ENCODE assay signal across 13 cellular contexts in the genomic region with DNA sequence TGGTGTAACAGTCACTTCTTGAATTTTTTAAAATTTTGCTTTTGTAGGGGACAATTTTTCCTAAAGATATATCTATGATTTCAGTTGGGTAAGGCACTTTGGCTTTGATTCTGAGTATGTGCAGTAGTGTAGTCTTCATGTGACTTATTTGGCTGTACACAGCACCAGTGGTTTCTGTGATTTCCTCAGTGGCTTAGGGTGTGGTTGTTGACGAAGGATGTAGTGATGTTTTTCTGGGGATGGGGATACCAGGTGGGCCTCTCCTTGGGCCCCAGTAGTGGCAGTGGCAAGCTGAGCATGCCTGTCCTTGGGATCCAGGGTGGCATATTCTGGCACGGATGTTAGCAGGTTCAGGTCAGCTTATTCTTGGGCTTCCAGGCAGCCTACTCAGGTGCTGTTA.
DNase-seq lines count a peak whose midpoint lies in the region; ATAC-seq lines count a peak whose summit lies in the region.
"Had no signal": no experiment of that assay in that cellular context is flagged by ENCODE, and none has a peak within 500 bp of the region (broad histone marks: within the 10 kb centered on the region; RNA-seq: fewer than 3 reads in every experiment).

No MANE protein-coding gene starts in this region.

- H3K4me3 ChIP-seq in mesenchymal stem cell (ENCODE audit: insufficient read depth in 1 of 2, low read depth in 1 of 2, low read length in 2 of 2): no peak overlapping the region
- H3K4me3 ChIP-seq: BLaER1 treated with 17β-estradiol and CSF1 and Interleukin-3, amounts not matched to agents 10 nM and 100 nM had no signal

- H2AK5ac ChIP-seq in mesenchymal stem cell (ENCODE audit: low read length, severe bottlenecking): peak overlapping the region; percentile 13

- no peak overlapping the region for H4K91ac ChIP-seq in mesenchymal stem cell (ENCODE audit: low read length)

- no peak overlapping the region for H2BK12ac ChIP-seq in mesenchymal stem cell (ENCODE audit: low read length in 2 of 2)

- no peak overlapping the region for H3K18ac ChIP-seq in mesenchymal stem cell (ENCODE audit: low read depth in 1 of 2, low read length in 2 of 2)

- H3K36me3 ChIP-seq in mesenchymal stem cell (ENCODE audit: control insufficient read depth in 1 of 2, insufficient read depth in 2 of 2, low read depth in 1 of 2, low read length in 2 of 2): no peaks in the 10 kb centered on the region
- H3K36me3 ChIP-seq: BLaER1 treated with 17β-estradiol and CSF1 and Interleukin-3, amounts not matched to agents 10 nM and 100 nM had no signal

- no peak overlapping the region for H4K8ac ChIP-seq in mesenchymal stem cell (ENCODE audit: low read length)

- H2AFZ ChIP-seq in mesenchymal stem cell (ENCODE audit: low read depth, low read length): no peak overlapping the region

- H3K9ac ChIP-seq in mesenchymal stem cell (ENCODE audit: low read length): no peak overlapping the region
- H3K9ac ChIP-seq: BLaER1 treated with 17β-estradiol and CSF1 and Interleukin-3, amounts not matched to agents 10 nM and 100 nM had no signal

- no peaks in the 10 kb centered on the region for H3K36me3 Mint-ChIP-seq in activated CD8-positive, alpha-beta memory T cell treated with anti-CD3 and anti-CD28 coated beads, Interleukin-2, amount 10 ng/mL, durations not matched to agents 7 days and 5 days
- H3K36me3 Mint-ChIP-seq in T-helper 2 cell treated with Interferon-gamma antibody and Interleukin-4, amounts not matched to agents 5 μg/mL and 100 μg/mL, for 36 hours (ENCODE audit: low read depth): no peaks in the 10 kb centered on the region
- H3K36me3 Mint-ChIP-seq: CD4-positive, alpha-beta memory T cell had no signal

- no peak overlapping the region for H2BK15ac ChIP-seq in mesenchymal stem cell (ENCODE audit: low read depth, poor library complexity, severe bottlenecking)

- no peaks in the 10 kb centered on the region for H3K9me3 Mint-ChIP-seq in activated CD8-positive, alpha-beta memory T cell treated with anti-CD3 and anti-CD28 coated beads, Interleukin-2, amount 10 ng/mL, durations not matched to agents 7 days and 5 days (ENCODE audit: low read depth)
- no peaks in the 10 kb centered on the region for H3K9me3 Mint-ChIP-seq in T-helper 2 cell treated with Interferon-gamma antibody and Interleukin-4, amounts not matched to agents 5 μg/mL and 100 μg/mL, for 36 hours

- H3K4me2 ChIP-seq in mesenchymal stem cell (ENCODE audit: low read length, poor library complexity, severe bottlenecking): no peak overlapping the region
- H3K4me2 ChIP-seq: BLaER1 treated with 17β-estradiol and CSF1 and Interleukin-3, amounts not matched to agents 10 nM and 100 nM had no signal

- H3K4ac ChIP-seq in mesenchymal stem cell (ENCODE audit: low read depth in 1 of 2, low read length in 2 of 2): no peak overlapping the region

- peak overlapping the region; percentile 26 for H3K27ac Mint-ChIP-seq in activated CD8-positive, alpha-beta memory T cell treated with anti-CD3 and anti-CD28 coated beads, Interleukin-2, amount 10 ng/mL, durations not matched to agents 7 days and 5 days
- H3K27ac Mint-ChIP-seq in T-helper 2 cell treated with Interferon-gamma antibody and Interleukin-4, amounts not matched to agents 5 μg/mL and 100 μg/mL, for 36 hours: peak overlapping the region; percentile 89
- H3K27ac Mint-ChIP-seq: HFFc6 had no signal

- H3K4me3 Mint-ChIP-seq in activated CD8-positive, alpha-beta memory T cell treated with anti-CD3 and anti-CD28 coated beads, Interleukin-2, amount 10 ng/mL, durations not matched to agents 7 days and 5 days: no peak overlapping the region
- H3K4me3 Mint-ChIP-seq in T-helper 2 cell treated with Interferon-gamma antibody and Interleukin-4, amounts not matched to agents 5 μg/mL and 100 μg/mL, for 36 hours: peak overlapping the region; percentile 72
- H3K4me3 Mint-ChIP-seq: HFFc6 had no signal

- no peaks in the 10 kb centered on the region for H3K27me3 ChIP-seq in mesenchymal stem cell (ENCODE audit: control insufficient read depth in 1 of 2, insufficient read depth in 1 of 2, low read length in 2 of 2)
- H3K27me3 ChIP-seq: BLaER1 treated with 17β-estradiol and CSF1 and Interleukin-3, amounts not matched to agents 10 nM and 100 nM had no signal

- no peak overlapping the region for H3K23ac ChIP-seq in mesenchymal stem cell (ENCODE audit: low read length in 2 of 2)

- no peak overlapping the region for H3K14ac ChIP-seq in mesenchymal stem cell (ENCODE audit: low read length in 2 of 2)

- no peak overlapping the region for H2BK5ac ChIP-seq in mesenchymal stem cell (ENCODE audit: low read depth, low read length, poor library complexity, severe bottlenecking)

- CTCF ChIA-PET in activated CD8-positive, alpha-beta memory T cell treated with anti-CD3 and anti-CD28 coated beads, Interleukin-2, amount 10 ng/mL, durations not matched to agents 7 days and 5 days (lab: Charles Lee): no interaction called here

- peaks cover 5% of the 10 kb centered on the region for H3K4me1 Mint-ChIP-seq in activated CD8-positive, alpha-beta memory T cell treated with anti-CD3 and anti-CD28 coated beads, Interleukin-2, amount 10 ng/mL, durations not matched to agents 7 days and 5 days
- H3K4me1 Mint-ChIP-seq in T-helper 2 cell treated with Interferon-gamma antibody and Interleukin-4, amounts not matched to agents 5 μg/mL and 100 μg/mL, for 36 hours (ENCODE audit: low read depth): peaks cover 23% of the 10 kb centered on the region

- peaks cover 8% of the 10 kb centered on the region for H3K4me1 ChIP-seq in mesenchymal stem cell (ENCODE audit: control insufficient read depth, insufficient read depth, low read depth, low read length)

- no peaks in the 10 kb centered on the region for H3K27me3 Mint-ChIP-seq in activated CD8-positive, alpha-beta memory T cell treated with anti-CD3 and anti-CD28 coated beads, Interleukin-2, amount 10 ng/mL, durations not matched to agents 7 days and 5 days
- H3K27me3 Mint-ChIP-seq in T-helper 2 cell treated with Interferon-gamma antibody and Interleukin-4, amounts not matched to agents 5 μg/mL and 100 μg/mL, for 36 hours (ENCODE audit: low read depth): peaks cover 10% of the 10 kb centered on the region
- H3K27me3 Mint-ChIP-seq: CD4-positive, alpha-beta memory T cell had no signal

- H2BK120ac ChIP-seq in mesenchymal stem cell (ENCODE audit: low read depth, low read length): no peak overlapping the region

- no peak for ATAC-seq in activated CD8-positive, alpha-beta memory T cell treated with anti-CD3 and anti-CD28 coated beads, Interleukin-2, amount 10 ng/mL, durations not matched to agents 7 days and 5 days

- no peaks in the 10 kb centered on the region for H3K79me1 ChIP-seq in mesenchymal stem cell (replicated peaks; ENCODE audit: low read length, poor library complexity, severe bottlenecking)

- DNase-seq in activated CD8-positive, alpha-beta memory T cell treated with anti-CD3 and anti-CD28 coated beads, Interleukin-2, amount 10 ng/mL, durations not matched to agents 7 days and 5 days: no peak
- DNase-seq in activated CD8-positive, alpha-beta memory T cell treated with anti-CD3 and anti-CD28 coated beads, Interleukin-2, amount 50 U/mL, for 4 hours: no peak
- no peak for DNase-seq in T-helper 2 cell treated with Interferon-gamma antibody and Interleukin-4, amounts not matched to agents 5 μg/mL and 100 μg/mL, for 36 hours (ENCODE audit: low spot score)
- DNase-seq in mesenchymal stem cell (no peak), HK-2 (ENCODE audit: unreplicated experiment) (no peak), GM19240 (ENCODE audit: insufficient read length, low spot score) (no peak)
- DNase-seq in central memory CD4-positive, alpha-beta T cell: no peak
- DNase-seq: DMS79 treated with DMSO at 0.1 percent for 48 hours, EL, HCEC 1CT, HFFc6 had no signal

- H3K9me3 ChIP-seq in mesenchymal stem cell (ENCODE audit: control insufficient read depth, low read length): no peaks in the 10 kb centered on the region
- H3K9me3 ChIP-seq: BLaER1 treated with 17β-estradiol and CSF1 and Interleukin-3, amounts not matched to agents 10 nM and 100 nM had no signal

- H3K27ac ChIP-seq in mesenchymal stem cell (ENCODE audit: low read length, poor library complexity, severe bottlenecking): no peak overlapping the region
- H3K27ac ChIP-seq: BLaER1 treated with 17β-estradiol and CSF1 and Interleukin-3, amounts not matched to agents 10 nM and 100 nM had no signal

- 74% methylated on average over 2 of the region's 2 CpGs for WGBS in mesenchymal stem cell
